ENCODE assay signal across 8 cellular contexts in genomic region chr11:44094260-44094868, GRCh38. TPM values are rescaled to one million over a fixed set of nuclear protein-coding genes. Genes with fewer than 3 reads are reported as not detected.
DNase-seq lines count a peak whose midpoint lies in the region; ATAC-seq and TF ChIP-seq lines count a peak whose summit lies in the region.

No MANE protein-coding gene starts in this region.

- POLR2A ChIA-PET in A673 (lab: Charles Lee; ENCODE audit: low non-redundant PET), result interaction anchor here (0.6 kb wide), 1 partner anchor 206 kb away, joined by 9 read pairs; no protein-coding TSS in a partner anchor

- peaks cover 2% of the 10 kb centered on the region for H3K27me3 Mint-ChIP-seq in activated T-helper 2 cell treated with anti-CD3 and anti-CD28 coated beads, Interferon-gamma antibody, Interleukin-2, Interleukin-4, amounts not matched to agents 10 μg/mL and 5 μg/mL and 100 μg/mL, durations not matched to agents 14 hours and 24 hours and 36 hours (ENCODE audit: low read depth)

- H3K27ac ChIP-seq in A673 (ENCODE audit: low read depth, low read length, poor library complexity, severe bottlenecking) (no peak overlapping the region), tibial artery (no peak overlapping the region)

- ATAC-seq in GM18907 (IDR thresholded peaks at IDR 0.05; ENCODE audit: unreplicated experiment), result peak; percentile 52

- H3K9me3 ChIP-seq in A673 (ENCODE audit: low read depth, low read length, poor library complexity, severe bottlenecking), result no peaks in the 10 kb centered on the region
- H3K9me3 ChIP-seq in tibial artery, result no peaks in the 10 kb centered on the region

- BruUV-seq in A673 (replicated peaks; lab: Mats Ljungman, UMichigan), result no TSS peak

- peak overlapping the region; percentile 73 for H3K4me3 Mint-ChIP-seq in activated T-helper 2 cell treated with anti-CD3 and anti-CD28 coated beads, Interferon-gamma antibody, Interleukin-2, Interleukin-4, amounts not matched to agents 10 μg/mL and 5 μg/mL and 100 μg/mL, durations not matched to agents 14 hours and 24 hours and 36 hours (ENCODE audit: low read depth)

- H3K4me1 ChIP-seq in A673 (ENCODE audit: insufficient read depth, low read length, poor library complexity, severe bottlenecking), result peaks cover 16% of the 10 kb centered on the region
- H3K4me1 ChIP-seq in tibial artery, result peaks cover 0 to 27% (median 13%) of the 10 kb centered on the region in 4 donors

- DNase-seq in A673 (ENCODE audit: low spot score) (peak; percentile 96), MV-4-11 (lab: John Stamatoyannopoulos, UW) (peak; percentile 60), SHP77 treated with DMSO at 0.1 percent for 48 hours (lab: John Stamatoyannopoulos, UW) (peak; percentile 56), fibroblast of villous mesenchyme (ENCODE audit: low read depth) (peak; percentile 83), occipital lobe (lab: John Stamatoyannopoulos, UW) (peak; percentile 65), tibial artery (peak; percentile 83 to 84)
- DNase-seq in activated T-helper 2 cell treated with anti-CD3 and anti-CD28 coated beads, Interferon-gamma antibody, Interleukin-2, Interleukin-4, amounts not matched to agents 10 μg/mL and 5 μg/mL and 100 μg/mL, durations not matched to agents 14 hours and 24 hours and 36 hours (ENCODE audit: low spot score), result peak; percentile 60

- no peaks in the 10 kb centered on the region for H3K9me3 Mint-ChIP-seq in activated T-helper 2 cell treated with anti-CD3 and anti-CD28 coated beads, Interferon-gamma antibody, Interleukin-2, Interleukin-4, amounts not matched to agents 10 μg/mL and 5 μg/mL and 100 μg/mL, durations not matched to agents 14 hours and 24 hours and 36 hours

- peak overlapping the region; percentile 9 for H3K27ac Mint-ChIP-seq in activated T-helper 2 cell treated with anti-CD3 and anti-CD28 coated beads, Interferon-gamma antibody, Interleukin-2, Interleukin-4, amounts not matched to agents 10 μg/mL and 5 μg/mL and 100 μg/mL, durations not matched to agents 14 hours and 24 hours and 36 hours

- H3K4me3 ChIP-seq in A673 (ENCODE audit: low read depth, low read length, poor library complexity, severe bottlenecking), result no peak overlapping the region
- H3K4me3 ChIP-seq in fibroblast of villous mesenchyme (ENCODE audit: low read depth, low read length), result no peak overlapping the region
- no peak overlapping the region for H3K4me3 ChIP-seq in tibial artery

- H3K36me3 ChIP-seq in A673 (ENCODE audit: insufficient read depth, low read length, poor library complexity, severe bottlenecking) (no peaks in the 10 kb centered on the region), tibial artery (peaks cover 0 to 5% (median 1%) of the 10 kb centered on the region in 3 donors)

- TF ChIP-seq CTCF in A673 (conservative IDR thresholded peaks at IDR 0.05; ENCODE audit: low read depth, low read length) (peak; percentile 99), fibroblast of villous mesenchyme (IDR thresholded peaks at IDR 0.05; ENCODE audit: insufficient read depth, low read depth, low read length) (peak; percentile 80), tibial artery (IDR thresholded peaks at IDR 0.05) (peak; percentile 58 to 69)

- intact Hi-C loops in A673 (cut with micrococcal nuclease; ENCODE audit: unreplicated experiment) (loop anchor here (1.0 to 10.0 kb wide), 4 partner anchors 204 to 820 kb away; no protein-coding TSS in a partner anchor), tibial artery (cut with DNase I; ENCODE audit: low total_unique reads) (no loop called here)
- intact Hi-C loops in activated T-helper 2 cell treated with anti-CD3 and anti-CD28 coated beads, Interferon-gamma antibody, Interleukin-2, Interleukin-4, amounts not matched to agents 10 μg/mL and 5 μg/mL and 100 μg/mL, durations not matched to agents 14 hours and 24 hours and 36 hours (cut with micrococcal nuclease), result loop anchor here (2.0 to 10.0 kb wide), 2 partner anchors 28 to 210 kb away; partner anchors contain the start of gene ACCS

- CTCF ChIA-PET in A673 (lab: Charles Lee), result interaction anchor here (0.6 to 2.8 kb wide), 26 partner anchors 9 to 700 kb away, joined by 3 to 50 read pairs (median 4); partner anchors contain the start of gene ACCS

- H3K27me3 ChIP-seq in A673 (replicated peaks; ENCODE audit: insufficient read depth, low read depth, low read length, poor library complexity) (no peaks in the 10 kb centered on the region), tibial artery (no peaks in the 10 kb centered on the region)

- peaks cover 30% of the 10 kb centered on the region for H3K4me1 Mint-ChIP-seq in activated T-helper 2 cell treated with anti-CD3 and anti-CD28 coated beads, Interferon-gamma antibody, Interleukin-2, Interleukin-4, amounts not matched to agents 10 μg/mL and 5 μg/mL and 100 μg/mL, durations not matched to agents 14 hours and 24 hours and 36 hours (ENCODE audit: low read depth)

- H3K36me3 Mint-ChIP-seq in activated T-helper 2 cell treated with anti-CD3 and anti-CD28 coated beads, Interferon-gamma antibody, Interleukin-2, Interleukin-4, amounts not matched to agents 10 μg/mL and 5 μg/mL and 100 μg/mL, durations not matched to agents 14 hours and 24 hours and 36 hours (ENCODE audit: low read depth), result peaks cover 13% of the 10 kb centered on the region

RNA-seq across cellular contexts. Expression of gene EXT2, which starts 1.1 kb away (rescaled TPM):
- 123 and 128 TPM in 2 replicates for total RNA-seq in A673 (2021)
- 35.1 and 35.6 TPM in 2 replicates for total RNA-seq in activated T-helper 2 cell treated with anti-CD3 and anti-CD28 coated beads, Interferon-gamma antibody, Interleukin-2, Interleukin-4, amounts not matched to agents 10 μg/mL and 5 μg/mL and 100 μg/mL, durations not matched to agents 14 hours and 24 hours and 36 hours
- total RNA-seq in fibroblast of villous mesenchyme, result 150 and 161 TPM in 2 replicates
- total RNA-seq in occipital lobe, result 79.2 TPM

RNA-seq across cellular contexts. Expression of gene ACCS, which starts 28.3 kb away (rescaled TPM):
- 28.4 and 35.3 TPM in 2 replicates for total RNA-seq in A673 (2021)
- 22.8 and 25.9 TPM in 2 replicates for total RNA-seq in activated T-helper 2 cell treated with anti-CD3 and anti-CD28 coated beads, Interferon-gamma antibody, Interleukin-2, Interleukin-4, amounts not matched to agents 10 μg/mL and 5 μg/mL and 100 μg/mL, durations not matched to agents 14 hours and 24 hours and 36 hours
- total RNA-seq in fibroblast of villous mesenchyme, result 12.6 and 18.6 TPM in 2 replicates
- total RNA-seq in occipital lobe, result 7.6 TPM

RNA-seq across cellular contexts. Expression of gene ACCSL, which starts 46.6 kb away (rescaled TPM):
- total RNA-seq in A673 (2021) (not detected in 2 replicates), fibroblast of villous mesenchyme (under 0.01 TPM in 1 of 2 replicates, not detected in the other), occipital lobe (not detected)
- total RNA-seq in activated T-helper 2 cell treated with anti-CD3 and anti-CD28 coated beads, Interferon-gamma antibody, Interleukin-2, Interleukin-4, amounts not matched to agents 10 μg/mL and 5 μg/mL and 100 μg/mL, durations not matched to agents 14 hours and 24 hours and 36 hours, result not detected in 2 replicates
